In the genomic region with DNA sequence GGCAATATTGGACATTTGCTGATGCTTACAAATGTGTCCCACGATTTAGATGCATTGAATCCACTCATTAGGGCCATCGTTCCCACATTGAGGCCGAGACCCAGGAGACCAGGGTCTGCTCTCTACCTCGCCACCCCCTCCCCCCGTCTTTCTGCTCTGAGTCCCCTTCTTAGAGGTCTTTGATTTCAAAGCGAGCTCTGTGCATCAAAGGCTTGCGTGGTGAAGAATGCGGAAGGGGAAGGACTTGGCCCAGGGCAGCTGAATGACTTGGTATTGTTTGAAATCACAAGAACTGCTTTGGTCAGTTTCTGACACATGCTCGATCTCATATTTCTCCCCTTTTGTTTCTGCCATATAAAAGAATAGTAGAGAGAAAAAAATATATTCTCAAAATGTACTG, we compare ENCODE assay signal across 19 cellular contexts.
DNase-seq lines count a peak whose midpoint lies in the region; ATAC-seq and TF ChIP-seq lines count a peak whose summit lies in the region.
"Had no signal": no experiment of that assay in that cellular context is flagged by ENCODE, and none has a peak within 500 bp of the region (broad histone marks: within the 10 kb centered on the region; RNA-seq: fewer than 3 reads in every experiment).

No MANE protein-coding gene starts in this region.

- H3K27me3 Mint-ChIP-seq in activated CD4-positive, alpha-beta T cell treated with anti-CD3 and anti-CD28 coated beads, Interleukin-2, amount 10 ng/mL, durations not matched to agents 24 days and 14 days = no peaks in the 10 kb centered on the region
- H3K27me3 Mint-ChIP-seq in neural progenitor cell (ENCODE audit: insufficient read depth, low read depth) = no peaks in the 10 kb centered on the region
- H3K27me3 Mint-ChIP-seq in naive thymus-derived CD8-positive, alpha-beta T cell = peaks cover 0 to 2% (median 0%) of the 10 kb centered on the region in 5 donors
- H3K27me3 Mint-ChIP-seq: B cell had no signal

- no peak overlapping the region for H3K4me3 Mint-ChIP-seq in activated CD4-positive, alpha-beta T cell treated with anti-CD3 and anti-CD28 coated beads, Interleukin-2, amount 10 ng/mL, durations not matched to agents 24 days and 14 days
- H3K4me3 Mint-ChIP-seq in neural progenitor cell = peak overlapping the region; percentile 70
- H3K4me3 Mint-ChIP-seq in naive thymus-derived CD8-positive, alpha-beta T cell = no peak overlapping the region
- H3K4me3 Mint-ChIP-seq: B cell had no signal

- no peaks in the 10 kb centered on the region for H4K20me1 ChIP-seq in neural progenitor cell (ENCODE audit: low read depth)

- H3K9me3 ChIP-seq in neural progenitor cell (ENCODE audit: low read depth) = no peaks in the 10 kb centered on the region

- POLR2A ChIA-PET in naive thymus-derived CD8-positive, alpha-beta T cell (lab: Charles Lee) = no interaction called here

- H3K36me3 Mint-ChIP-seq in activated CD4-positive, alpha-beta T cell treated with anti-CD3 and anti-CD28 coated beads, Interleukin-2, amount 10 ng/mL, durations not matched to agents 24 days and 14 days (ENCODE audit: low read depth) = no peaks in the 10 kb centered on the region
- H3K36me3 Mint-ChIP-seq in neural progenitor cell = no peaks in the 10 kb centered on the region
- H3K36me3 Mint-ChIP-seq in naive thymus-derived CD8-positive, alpha-beta T cell = no peaks in the 10 kb centered on the region

- peak overlapping the region; percentile 27 for H3K4me2 ChIP-seq in neural progenitor cell

- intact Hi-C loops in activated CD4-positive, alpha-beta T cell treated with anti-CD3 and anti-CD28 coated beads, Interleukin-2, amount 10 ng/mL, durations not matched to agents 24 days and 14 days (cut with micrococcal nuclease) = no loop called here

- no peak for TF ChIP-seq CTCF in neural progenitor cell (IDR thresholded peaks at IDR 0.05)

- no peaks in the 10 kb centered on the region for H3K27me3 ChIP-seq in neural progenitor cell

- no peaks in the 10 kb centered on the region for H3K4me1 Mint-ChIP-seq in activated CD4-positive, alpha-beta T cell treated with anti-CD3 and anti-CD28 coated beads, Interleukin-2, amount 10 ng/mL, durations not matched to agents 24 days and 14 days
- H3K4me1 Mint-ChIP-seq in neural progenitor cell = peaks cover 47% of the 10 kb centered on the region
- no peaks in the 10 kb centered on the region for H3K4me1 Mint-ChIP-seq in naive thymus-derived CD8-positive, alpha-beta T cell
- H3K4me1 Mint-ChIP-seq: B cell had no signal

- H3K9me3 Mint-ChIP-seq in activated CD4-positive, alpha-beta T cell treated with anti-CD3 and anti-CD28 coated beads, Interleukin-2, amount 10 ng/mL, durations not matched to agents 24 days and 14 days = no peaks in the 10 kb centered on the region
- peaks cover 2% of the 10 kb centered on the region for H3K9me3 Mint-ChIP-seq in neural progenitor cell
- peaks cover 0 to 4% (median 0%) of the 10 kb centered on the region in 9 donors for H3K9me3 Mint-ChIP-seq in naive thymus-derived CD8-positive, alpha-beta T cell

- peak; percentile 7 for DNase-seq in activated CD4-positive, alpha-beta T cell treated with anti-CD3 and anti-CD28 coated beads, Interleukin-2, amount 10 ng/mL, durations not matched to agents 24 days and 14 days
- DNase-seq in activated CD4-positive, alpha-beta T cell treated with anti-CD3 and anti-CD28 coated beads, Interleukin-2, amount 50 U/mL, for 4 hours = no peak
- peak; percentile 35 for DNase-seq in iPS-NIHi11 (ENCODE audit: low spot score)
- DNase-seq in neural progenitor cell (ENCODE audit: low spot score) = peak; percentile 72
- DNase-seq in OCI-M2 (lab: John Stamatoyannopoulos, UW; ENCODE audit: unreplicated experiment) = no peak
- DNase-seq in naive thymus-derived CD8-positive, alpha-beta T cell = no peak
- DNase-seq in NK-92 treated with Interleukin-12 subunit alpha and Interleukin-12 subunit beta, amount 100 ng/mL, for 24 hours (lab: John Stamatoyannopoulos, UW) = no peak
- DNase-seq: DND-41, GDM1, KBM-7, NCI-H1105, NCI-H2081 treated with DMSO at 0.1 percent for 48 hours, NCI-H748 treated with DMSO at 0.1 percent for 48 hours, Right ventricle myocardium superior had no signal

- H3K27ac ChIP-seq in neural progenitor cell = no peak overlapping the region
- H3K27ac ChIP-seq: 22Rv1, SK-N-MC had no signal

- H3K4me1 ChIP-seq in neural progenitor cell = peaks cover 18% of the 10 kb centered on the region

- H3K27ac Mint-ChIP-seq in activated CD4-positive, alpha-beta T cell treated with anti-CD3 and anti-CD28 coated beads, Interleukin-2, amount 10 ng/mL, durations not matched to agents 24 days and 14 days = no peak overlapping the region
- H3K27ac Mint-ChIP-seq in neural progenitor cell = peak overlapping the region; percentile 83
- H3K27ac Mint-ChIP-seq in naive thymus-derived CD8-positive, alpha-beta T cell = no peak overlapping the region
- H3K27ac Mint-ChIP-seq: B cell had no signal

- no peaks in the 10 kb centered on the region for H3K36me3 ChIP-seq in neural progenitor cell

- H3K79me2 ChIP-seq in neural progenitor cell (ENCODE audit: low read depth) = no peaks in the 10 kb centered on the region

- no peaks in the 10 kb centered on the region for H3F3A ChIP-seq in neural progenitor cell (ENCODE audit: low read depth)

- H2AFZ ChIP-seq in neural progenitor cell (replicated peaks) = no peak overlapping the region

- no peak for ATAC-seq in GM18505 (IDR thresholded peaks at IDR 0.05; ENCODE audit: unreplicated experiment)
- no peak for ATAC-seq in naive thymus-derived CD8-positive, alpha-beta T cell
- ATAC-seq: HepG2 had no signal

- TF ChIP-seq POLR2A in GM18505 (IDR thresholded peaks at IDR 0.05; ENCODE audit: borderline replicate concordance, extremely low read depth, insufficient read depth, insufficient read length) = no peak

- no peak overlapping the region for H3K4me3 ChIP-seq in neural progenitor cell
- H3K4me3 ChIP-seq: SK-N-MC had no signal

- no peak overlapping the region for H3K9ac ChIP-seq in neural progenitor cell

Comparison
In these comparisons a context has a peak if more than half of its experiments do, and no peak if none do; other contexts are left out.
1. DNase-seq: peak in activated CD4-positive, alpha-beta T cell treated with anti-CD3 and anti-CD28 coated beads, Interleukin-2, amount 10 ng/mL, durations not matched to agents 24 days and 14 days (single experiment), iPS-NIHi11 (single experiment) and neural progenitor cell (single experiment); none in activated CD4-positive, alpha-beta T cell treated with anti-CD3 and anti-CD28 coated beads, Interleukin-2, amount 50 U/mL, for 4 hours (0 of 2), OCI-M2 (single experiment), naive thymus-derived CD8-positive, alpha-beta T cell (0 of 10) and NK-92 treated with Interleukin-12 subunit alpha and Interleukin-12 subunit beta, amount 100 ng/mL, for 24 hours (single experiment).